8 cellular contexts compared by ENCODE assay signal in the genomic region with DNA sequence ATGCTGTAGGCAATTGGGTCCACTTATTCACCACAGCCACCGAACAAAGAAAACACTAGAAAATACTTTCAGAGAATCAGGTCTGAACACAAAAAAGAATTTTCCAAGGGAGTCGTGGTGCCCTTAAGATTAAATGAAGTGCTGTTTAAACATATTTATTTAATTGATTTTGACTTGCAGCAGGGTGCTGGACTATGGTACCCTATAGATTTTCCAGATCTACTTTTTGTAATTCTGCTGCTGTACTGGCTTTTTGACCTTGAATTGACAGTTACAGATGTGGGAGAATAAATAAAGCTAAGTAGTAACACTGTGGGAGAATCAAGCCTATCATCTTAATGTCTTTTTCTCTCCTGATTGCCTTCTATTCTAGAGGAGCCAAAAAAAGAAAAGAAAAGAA.
"Had no signal": no experiment of that assay in that cellular context is flagged by ENCODE, and none has a peak within 500 bp of the region (broad histone marks: within the 10 kb centered on the region; RNA-seq: fewer than 3 reads in every experiment).

No MANE protein-coding gene starts in this region.

- H3K27ac ChIP-seq: HL-60 had no signal

- H3K4me2 ChIP-seq: GM23338 had no signal

- H3K27ac Mint-ChIP-seq: GM23338, H9 had no signal

- H3K4me3 ChIP-seq: GM23338, K562 had no signal

- FAIRE-seq: H1, H54, K562 had no signal

- H3K9me3 Mint-ChIP-seq: GM23338 had no signal

- ATAC-seq: GM23338, K562 had no signal

- DNase-seq: H9, HCEC 1CT, IMR-90 had no signal

- H3K4me3 Mint-ChIP-seq: GM23338, H9 had no signal
